ENCODE assay signal across 8 cellular contexts in the genomic region with DNA sequence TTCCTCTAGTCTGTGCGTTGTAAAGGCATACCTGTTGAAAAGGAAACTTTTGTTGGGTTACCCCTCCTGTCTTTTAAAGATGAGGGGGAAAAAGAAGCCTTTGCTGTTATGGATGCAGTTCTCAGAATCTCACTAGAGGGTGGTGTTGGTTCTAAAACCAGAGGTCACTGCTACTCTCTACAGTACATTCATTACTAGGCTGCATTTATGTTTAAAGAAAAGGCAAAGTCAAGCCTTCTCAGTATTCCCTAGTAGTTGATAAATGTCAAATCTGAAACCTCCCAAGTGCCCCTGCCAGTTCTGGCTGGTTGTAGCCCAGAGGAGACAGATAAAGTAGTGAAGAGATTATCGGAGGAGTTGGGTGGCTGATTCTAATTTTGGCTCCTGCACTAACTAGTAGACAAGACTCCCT. TPM values are rescaled to one million over a fixed set of nuclear protein-coding genes. Genes with fewer than 3 reads are reported as not detected.
DNase-seq lines count a peak whose midpoint lies in the region; ATAC-seq, FAIRE-seq and TF ChIP-seq lines count a peak whose summit lies in the region.

No MANE protein-coding gene starts in this region.

- ATAC-seq in GM18870 (IDR thresholded peaks at IDR 0.05; ENCODE audit: unreplicated experiment) (peak; percentile 49), SK-N-SH treated with all-trans-retinoic acid at 6 μM for 48 hours (peak; percentile 62), HG02852 (IDR thresholded peaks at IDR 0.05; ENCODE audit: unreplicated experiment) (no peak)

- FAIRE-seq in endometrium (lab: Jason Lieb, UNC) = peak; percentile 64

- H3K27me3 Mint-ChIP-seq in IgD-negative memory B cell = peaks cover 51% of the 10 kb centered on the region

- peaks cover 6 to 16% (median 14%) of the 10 kb centered on the region in 3 donors for H3K4me1 Mint-ChIP-seq in IgD-negative memory B cell

- no peaks in the 10 kb centered on the region for H3K9me3 Mint-ChIP-seq in IgD-negative memory B cell

- peak; percentile 35 for DNase-seq in COR-L47 (lab: John Stamatoyannopoulos, UW)
- DNase-seq in midbrain (lab: John Stamatoyannopoulos, UW) = peak; percentile 85
- DNase-seq in DMS79 treated with DMSO at 0.1 percent for 48 hours (lab: John Stamatoyannopoulos, UW) = no peak

- peak overlapping the region in 3 of 4 donors; percentile 21 to 78 (median 38) for H3K4me3 Mint-ChIP-seq in IgD-negative memory B cell

- no peak overlapping the region for H3K27ac Mint-ChIP-seq in IgD-negative memory B cell

- no peaks in the 10 kb centered on the region for H3K36me3 Mint-ChIP-seq in IgD-negative memory B cell

TF ChIP-seq in SK-N-SH treated with all-trans-retinoic acid at 6 μM for 48 hours, 23 proteins besides CTCF, POLR2A, EP300 and RAD21:
- TF ChIP-seq PATZ1 (CRISPR knock-in tag; IDR thresholded peaks at IDR 0.05; ENCODE audit: borderline replicate concordance) = no peak
- TF ChIP-seq CSRNP3 (CRISPR knock-in tag; IDR thresholded peaks at IDR 0.05) = no peak
- no peak for TF ChIP-seq BACH2 (CRISPR knock-in tag; IDR thresholded peaks at IDR 0.05; ENCODE audit: borderline replicate concordance)
- TF ChIP-seq TOX (CRISPR knock-in tag; IDR thresholded peaks at IDR 0.05; ENCODE audit: borderline replicate concordance) = no peak
- TF ChIP-seq, protein P1, sequence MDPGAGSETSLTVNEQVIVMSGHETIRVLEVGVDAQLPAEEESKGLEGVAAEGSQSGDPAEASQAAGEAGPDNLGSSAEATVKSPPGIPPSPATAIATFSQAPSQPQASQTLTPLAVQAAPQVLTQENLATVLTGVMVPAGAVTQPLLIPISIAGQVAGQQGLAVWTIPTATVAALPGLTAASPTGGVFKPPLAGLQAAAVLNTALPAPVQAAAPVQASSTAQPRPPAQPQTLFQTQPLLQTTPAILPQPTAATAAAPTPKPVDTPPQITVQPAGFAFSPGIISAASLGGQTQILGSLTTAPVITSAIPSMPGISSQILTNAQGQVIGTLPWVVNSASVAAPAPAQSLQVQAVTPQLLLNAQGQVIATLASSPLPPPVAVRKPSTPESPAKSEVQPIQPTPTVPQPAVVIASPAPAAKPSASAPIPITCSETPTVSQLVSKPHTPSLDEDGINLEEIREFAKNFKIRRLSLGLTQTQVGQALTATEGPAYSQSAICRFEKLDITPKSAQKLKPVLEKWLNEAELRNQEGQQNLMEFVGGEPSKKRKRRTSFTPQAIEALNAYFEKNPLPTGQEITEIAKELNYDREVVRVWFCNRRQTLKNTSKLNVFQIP (CRISPR knock-in tag; IDR thresholded peaks at IDR 0.05; ENCODE audit: borderline replicate concordance, low read depth) = no peak
- TF ChIP-seq CSDC2 (CRISPR knock-in tag; IDR thresholded peaks at IDR 0.05) = no peak
TF ChIP-seq in SK-N-SH treated with all-trans-retinoic acid at 6 μM for 48 hours: peak in this region for 0.

RNA-seq across cellular contexts. Expression of gene PLCL1, which starts 1.4 kb away (rescaled TPM):
- polyA plus RNA-seq in IgD-negative memory B cell = 0.23 TPM

RNA-seq across cellular contexts. Expression of gene BOLL, which starts 17.9 kb away (rescaled TPM):
- not detected for polyA plus RNA-seq in IgD-negative memory B cell
